Comparison of ENCODE assay signal across 19 cellular contexts in the genomic region with DNA sequence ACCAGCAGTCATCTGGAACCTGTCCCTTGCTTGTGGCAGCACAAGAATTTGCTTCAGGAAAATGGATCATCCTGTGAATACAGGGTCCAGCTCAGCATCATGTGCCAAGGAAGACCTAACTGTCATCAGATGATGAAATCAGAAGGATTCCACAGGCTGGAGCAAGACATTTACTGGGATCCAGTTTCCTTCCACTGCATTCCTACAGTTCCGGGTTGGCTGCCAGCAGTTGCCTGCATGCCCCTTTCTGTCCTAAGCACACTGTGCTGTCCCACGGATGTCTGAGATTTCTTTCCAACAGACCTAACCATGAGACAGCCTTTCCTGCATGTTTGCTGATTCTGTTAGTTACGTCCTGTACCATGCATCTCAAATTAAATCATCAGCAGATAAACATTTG.
DNase-seq lines count a peak whose midpoint lies in the region; ATAC-seq and TF ChIP-seq lines count a peak whose summit lies in the region.
"Had no signal": no experiment of that assay in that cellular context is flagged by ENCODE, and none has a peak within 500 bp of the region (broad histone marks: within the 10 kb centered on the region; RNA-seq: fewer than 3 reads in every experiment).

No MANE protein-coding gene starts in this region.

- H3K4ac ChIP-seq in trophoblast cell (ENCODE audit: low read depth, low read length): no peak overlapping the region

- H3K27ac ChIP-seq in fibroblast of lung (ENCODE audit: insufficient read depth, low read length) (no peak overlapping the region), trophoblast cell (ENCODE audit: low read depth, low read length) (no peak overlapping the region)
- H3K27ac ChIP-seq: C4-2B, left lung, sigmoid colon, transverse colon had no signal

- no peak overlapping the region for H3K14ac ChIP-seq in trophoblast cell (ENCODE audit: low read length)

- H3K36me3 Mint-ChIP-seq in T-helper 17 cell (ENCODE audit: low read depth): no peaks in the 10 kb centered on the region
- H3K36me3 Mint-ChIP-seq: activated naive CD8-positive, alpha-beta T cell; natural killer cell had no signal

- H2AFZ ChIP-seq in fibroblast of lung (ENCODE audit: low read length) (peak overlapping the region; percentile 19), trophoblast cell (ENCODE audit: insufficient read depth, low read length, poor library complexity) (no peak overlapping the region)

- no peak overlapping the region for H4K91ac ChIP-seq in trophoblast cell (ENCODE audit: low read depth, low read length)

- H3K27me3 ChIP-seq in fibroblast of lung (ENCODE audit: control insufficient read depth, insufficient read depth, low read length) (no peaks in the 10 kb centered on the region), trophoblast cell (ENCODE audit: insufficient read depth, low read length) (no peaks in the 10 kb centered on the region)
- H3K27me3 ChIP-seq: left lung, sigmoid colon, transverse colon had no signal

- DNase-seq in EH (ENCODE audit: low read depth) (peak; percentile 95), RPMI7951 (ENCODE audit: low read depth) (peak; percentile 21), fibroblast of lung (ENCODE audit: low read depth in 2 of 2) (peak; percentile 18), trophoblast cell (peak; percentile 53 to 71), NCI-H1417 (lab: John Stamatoyannopoulos, UW) (no peak), T-helper 17 cell (no peak)
- no peak for DNase-seq in activated naive CD4-positive, alpha-beta T cell treated with anti-CD3 and anti-CD28 coated beads, Interleukin-2, amount 50 U/mL, for 16 hours
- no peak for DNase-seq in activated CD8-positive, alpha-beta memory T cell treated with anti-CD3 and anti-CD28 coated beads, Interleukin-2, amount 50 U/mL, for 48 hours
- DNase-seq: hypothalamus; left lung; natural killer cell; NCI-H82; sigmoid colon; stimulated activated CD4-positive, alpha-beta T cell treated with anti-CD3 and anti-CD28 coated beads, Interleukin-4, amount 100 ng/mL, for 4 hours; T-helper 1 cell; transverse colon had no signal

- no peak overlapping the region for H2BK5ac ChIP-seq in trophoblast cell (ENCODE audit: low read depth, low read length, poor library complexity)

- no peak overlapping the region for H3K18ac ChIP-seq in trophoblast cell (ENCODE audit: low read length)

- H3K4me3 Mint-ChIP-seq in T-helper 17 cell: no peak overlapping the region
- H3K4me3 Mint-ChIP-seq: activated naive CD8-positive, alpha-beta T cell; natural killer cell had no signal

- no peak for TF ChIP-seq CTCF in fibroblast of lung (conservative IDR thresholded peaks at IDR 0.05 in 1 of 2, IDR thresholded peaks at IDR 0.05 in 1 of 2; ENCODE audit: low read depth in 1 of 2, low read length in 2 of 2)

- WGBS in trophoblast cell (ENCODE audit: extremely low coverage, insufficient coverage, insufficient read length): no CpG with 5 or more reads among the region's 3 CpGs

- no peak overlapping the region for H3K27ac Mint-ChIP-seq in T-helper 17 cell
- H3K27ac Mint-ChIP-seq: activated naive CD8-positive, alpha-beta T cell; natural killer cell had no signal

- no peak for ATAC-seq in T-helper 17 cell
- ATAC-seq: activated CD4-positive, CD25-positive, alpha-beta regulatory T cell treated with anti-CD3 and anti-CD28 coated beads, Interleukin-2, amount 50 U/mL, for 24 hours; left lung; natural killer cell had no signal

- H4K8ac ChIP-seq in trophoblast cell (ENCODE audit: low read depth, low read length): no peak overlapping the region

- H3K4me1 ChIP-seq in fibroblast of lung (ENCODE audit: control insufficient read depth, extremely low read depth, insufficient read depth, low read length) (no peaks in the 10 kb centered on the region), trophoblast cell (ENCODE audit: control insufficient read depth in 1 of 2, insufficient read depth in 2 of 2, low read length in 2 of 2) (peaks cover 2 to 13% of the 10 kb centered on the region in 2 experiments)
- H3K4me1 ChIP-seq: left lung, transverse colon had no signal

- peaks cover 5% of the 10 kb centered on the region for H3K79me1 ChIP-seq in trophoblast cell (ENCODE audit: low read length)

- H3K9ac ChIP-seq in fibroblast of lung (ENCODE audit: insufficient read depth, low read length) (no peak overlapping the region), trophoblast cell (ENCODE audit: low read length) (no peak overlapping the region)

- H3K4me3 ChIP-seq in fibroblast of lung (replicated peaks in 1 of 4; ENCODE audit: control extremely low read depth in 1 of 4, insufficient read depth in 1 of 4, low read depth in 3 of 4, low read length in 4 of 4) (no peak overlapping the region), trophoblast cell (ENCODE audit: low read depth, low read length) (no peak overlapping the region)
- H3K4me3 ChIP-seq: left lung, sigmoid colon, transverse colon had no signal

- no peaks in the 10 kb centered on the region for H3K36me3 ChIP-seq in fibroblast of lung (ENCODE audit: control insufficient read depth, insufficient read depth, low read length)
- H3K36me3 ChIP-seq in trophoblast cell (ENCODE audit: control insufficient read depth in 1 of 2, insufficient read depth in 2 of 2, low read length in 2 of 2): no peaks in the 10 kb centered on the region
- H3K36me3 ChIP-seq: left lung, sigmoid colon, transverse colon had no signal

- no peak overlapping the region for H4K12ac ChIP-seq in trophoblast cell (ENCODE audit: low read depth, low read length)

- H3K4me2 ChIP-seq in fibroblast of lung (ENCODE audit: extremely low read depth, insufficient read depth, low read length) (no peak overlapping the region), trophoblast cell (ENCODE audit: low read length) (no peak overlapping the region)

- no peaks in the 10 kb centered on the region for H4K20me1 ChIP-seq in fibroblast of lung (ENCODE audit: control insufficient read depth, extremely low read depth, insufficient read depth, low read length)

- H3K79me2 ChIP-seq in fibroblast of lung (ENCODE audit: control insufficient read depth, insufficient read depth, low read length) (no peaks in the 10 kb centered on the region), trophoblast cell (ENCODE audit: control insufficient read depth, insufficient read depth, low read length, poor library complexity) (no peaks in the 10 kb centered on the region)

- no peak overlapping the region for H2BK120ac ChIP-seq in trophoblast cell (ENCODE audit: insufficient read depth, low read length, poor library complexity)

- H2BK12ac ChIP-seq in trophoblast cell (ENCODE audit: low read length): no peak overlapping the region

- H3K9me3 ChIP-seq in fibroblast of lung (ENCODE audit: control insufficient read depth, insufficient read depth, low read depth, low read length) (no peaks in the 10 kb centered on the region), trophoblast cell (ENCODE audit: insufficient read depth, low read depth, low read length) (peaks cover 2% of the 10 kb centered on the region), T-helper 17 cell (ENCODE audit: control insufficient read depth, low read length, poor library complexity, severe bottlenecking) (no peaks in the 10 kb centered on the region)
- H3K9me3 ChIP-seq: left lung, sigmoid colon, transverse colon had no signal

- H3K23ac ChIP-seq in trophoblast cell (ENCODE audit: low read length): no peak overlapping the region

- no peaks in the 10 kb centered on the region for H3K27me3 Mint-ChIP-seq in T-helper 17 cell

- no peaks in the 10 kb centered on the region for H3K4me1 Mint-ChIP-seq in T-helper 17 cell
- H3K4me1 Mint-ChIP-seq: natural killer cell had no signal

- no peak overlapping the region for H2AK5ac ChIP-seq in trophoblast cell (ENCODE audit: low read length)

Comparison
In these comparisons a context has a peak if more than half of its experiments do, and no peak if none do; other contexts are left out.
1. DNase-seq: peak in EH (single experiment), RPMI7951 (single experiment), fibroblast of lung (2 of 2) and trophoblast cell (2 of 2); none in NCI-H1417 (0 of 3), activated naive CD4-positive, alpha-beta T cell treated with anti-CD3 and anti-CD28 coated beads, Interleukin-2, amount 50 U/mL, for 16 hours (single experiment), activated CD8-positive, alpha-beta memory T cell treated with anti-CD3 and anti-CD28 coated beads, Interleukin-2, amount 50 U/mL, for 48 hours (single experiment) and T-helper 17 cell (0 of 3).